ENCODE assay signal across 8 cellular contexts in the genomic region with DNA sequence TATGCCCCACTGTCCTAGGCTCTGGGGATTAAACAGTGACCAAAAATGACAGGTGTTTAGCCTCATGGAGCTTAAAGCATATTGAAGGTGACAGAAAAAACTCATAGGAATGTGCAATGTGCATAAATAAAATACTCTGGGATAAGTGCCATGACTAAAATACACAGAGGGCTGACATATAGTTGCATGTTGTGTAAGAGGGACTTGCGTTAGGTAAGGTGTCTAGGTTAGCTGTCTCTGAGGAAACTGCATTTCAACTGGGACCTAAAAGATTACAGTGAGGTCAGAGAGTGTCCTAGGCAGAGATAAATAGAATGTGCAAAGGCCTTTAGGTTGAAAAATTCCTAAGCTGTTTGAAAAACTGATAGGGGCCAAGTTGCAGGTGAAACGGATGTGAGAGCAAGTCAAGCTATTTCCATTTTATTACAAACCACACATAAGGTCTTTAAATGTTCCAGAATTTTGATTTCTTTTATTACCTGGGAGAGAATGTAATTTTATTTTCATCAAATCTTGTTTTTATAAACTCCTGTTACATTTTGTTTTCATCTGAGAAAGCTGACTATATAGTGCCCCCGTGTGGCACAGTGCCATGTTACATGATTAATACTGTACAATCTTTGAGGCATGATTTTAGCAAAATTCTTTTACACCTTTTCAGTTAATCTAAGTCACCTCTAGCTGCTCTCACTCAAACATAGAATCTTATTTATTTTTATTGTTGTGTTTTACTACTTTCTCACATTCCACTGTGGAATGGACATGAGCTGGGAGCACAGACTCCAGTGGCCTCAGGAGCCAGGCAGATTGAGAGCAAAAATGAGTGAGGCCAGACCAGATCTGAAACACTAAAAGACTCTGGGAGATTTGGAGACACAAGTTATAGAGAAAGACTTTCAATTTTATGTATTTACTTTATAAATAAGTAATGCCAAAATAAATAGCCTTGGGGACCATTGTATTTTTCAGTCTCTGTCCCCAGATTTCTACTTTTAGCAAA.
DNase-seq lines count a peak whose midpoint lies in the region; ATAC-seq and TF ChIP-seq lines count a peak whose summit lies in the region.

No MANE protein-coding gene starts in this region.

- WGBS in sigmoid colon, 2 donors, result 45 to 54% methylated on average over 3 of the region's 3 CpGs

- H2AFZ ChIP-seq in OCI-LY1 (ENCODE audit: low read length), result no peak overlapping the region

- peak overlapping the region; percentile 63 for H3K27ac ChIP-seq in 22Rv1
- H3K27ac ChIP-seq in OCI-LY1 (ENCODE audit: low read depth, low read length, poor library complexity, severe bottlenecking), result no peak overlapping the region
- no peak overlapping the region for H3K27ac ChIP-seq in sigmoid colon

- H3K4me1 ChIP-seq in OCI-LY1 (ENCODE audit: insufficient read depth, low read length, severe bottlenecking), result no peaks in the 10 kb centered on the region
- no peaks in the 10 kb centered on the region for H3K4me1 ChIP-seq in sigmoid colon

- no peaks in the 10 kb centered on the region for H3K9me2 ChIP-seq in OCI-LY1 (ENCODE audit: low read depth, low read length)

- H3K27ac Mint-ChIP-seq in T-helper 17 cell, result no peak overlapping the region

- H3K4me3 ChIP-seq in OCI-LY1 (ENCODE audit: low read depth, low read length, poor library complexity, severe bottlenecking) (no peak overlapping the region), sigmoid colon (no peak overlapping the region)

- DNase-seq in EL (peak; percentile 49), fibroblast of peridontal ligament (ENCODE audit: extremely low read depth) (peak; percentile 5), smooth muscle cell of the brain vasculature (ENCODE audit: low read depth, low spot score) (peak; percentile 54), sigmoid colon (no peak), T-helper 17 cell (no peak)
- no peak for DNase-seq in activated CD4-positive, CD25-positive, alpha-beta regulatory T cell treated with anti-CD3 and anti-CD28 coated beads, Interleukin-2, amount 50 U/mL, for 72 hours

- no peaks in the 10 kb centered on the region for H3K27me3 ChIP-seq in OCI-LY1 (ENCODE audit: insufficient read depth, low read length)
- H3K27me3 ChIP-seq in sigmoid colon, result no peaks in the 10 kb centered on the region

- H3K4me1 Mint-ChIP-seq in T-helper 17 cell, result no peaks in the 10 kb centered on the region

- no peaks in the 10 kb centered on the region for H3F3A ChIP-seq in OCI-LY1 (ENCODE audit: insufficient read depth, low read length)

- TF ChIP-seq EP300 in sigmoid colon (IDR thresholded peaks at IDR 0.05), result no peak

- TF ChIP-seq CTCF in 22Rv1 (IDR thresholded peaks at IDR 0.05) (peak; percentile 87), OCI-LY1 (IDR thresholded peaks at IDR 0.05; ENCODE audit: low read length) (peak; percentile 81), sigmoid colon (IDR thresholded peaks at IDR 0.05) (peak in 1 of 4 experiments; percentile 23)

- H3K9me3 ChIP-seq in OCI-LY1 (ENCODE audit: low read length) (no peaks in the 10 kb centered on the region), sigmoid colon (no peaks in the 10 kb centered on the region), T-helper 17 cell (ENCODE audit: control insufficient read depth, low read length, poor library complexity, severe bottlenecking) (no peaks in the 10 kb centered on the region)

- no peaks in the 10 kb centered on the region for H3K36me3 ChIP-seq in OCI-LY1 (ENCODE audit: insufficient read depth, low read length)
- no peaks in the 10 kb centered on the region for H3K36me3 ChIP-seq in sigmoid colon

- no peaks in the 10 kb centered on the region for H3K36me3 Mint-ChIP-seq in T-helper 17 cell (ENCODE audit: low read depth)

- H3K27me3 Mint-ChIP-seq in T-helper 17 cell, result no peaks in the 10 kb centered on the region

- no peak overlapping the region for H3K4me3 Mint-ChIP-seq in T-helper 17 cell

- intact Hi-C loops in sigmoid colon (cut with DNase I), result no loop called here

- no peak for TF ChIP-seq POLR2A in sigmoid colon (IDR thresholded peaks at IDR 0.05)

- H3K4me2 ChIP-seq in OCI-LY1 (ENCODE audit: low read length), result no peak overlapping the region

- no peak overlapping the region for H3K9ac ChIP-seq in OCI-LY1 (ENCODE audit: low read length)

- no peak for ATAC-seq in T-helper 17 cell

- no peaks in the 10 kb centered on the region for H3K79me2 ChIP-seq in OCI-LY1 (ENCODE audit: insufficient read depth, low read length)

- H4K20me1 ChIP-seq in OCI-LY1 (ENCODE audit: insufficient read depth, low read length), result no peaks in the 10 kb centered on the region

Comparison
In these comparisons a context has a peak if more than half of its experiments do, and no peak if none do; other contexts are left out.
1. DNase-seq: peak in EL (single experiment), fibroblast of peridontal ligament (single experiment) and smooth muscle cell of the brain vasculature (single experiment); none in sigmoid colon (single experiment), T-helper 17 cell (0 of 3) and activated CD4-positive, CD25-positive, alpha-beta regulatory T cell treated with anti-CD3 and anti-CD28 coated beads, Interleukin-2, amount 50 U/mL, for 72 hours (single experiment).